Comparison of ENCODE assay signal across 15 cellular contexts in the genomic region with DNA sequence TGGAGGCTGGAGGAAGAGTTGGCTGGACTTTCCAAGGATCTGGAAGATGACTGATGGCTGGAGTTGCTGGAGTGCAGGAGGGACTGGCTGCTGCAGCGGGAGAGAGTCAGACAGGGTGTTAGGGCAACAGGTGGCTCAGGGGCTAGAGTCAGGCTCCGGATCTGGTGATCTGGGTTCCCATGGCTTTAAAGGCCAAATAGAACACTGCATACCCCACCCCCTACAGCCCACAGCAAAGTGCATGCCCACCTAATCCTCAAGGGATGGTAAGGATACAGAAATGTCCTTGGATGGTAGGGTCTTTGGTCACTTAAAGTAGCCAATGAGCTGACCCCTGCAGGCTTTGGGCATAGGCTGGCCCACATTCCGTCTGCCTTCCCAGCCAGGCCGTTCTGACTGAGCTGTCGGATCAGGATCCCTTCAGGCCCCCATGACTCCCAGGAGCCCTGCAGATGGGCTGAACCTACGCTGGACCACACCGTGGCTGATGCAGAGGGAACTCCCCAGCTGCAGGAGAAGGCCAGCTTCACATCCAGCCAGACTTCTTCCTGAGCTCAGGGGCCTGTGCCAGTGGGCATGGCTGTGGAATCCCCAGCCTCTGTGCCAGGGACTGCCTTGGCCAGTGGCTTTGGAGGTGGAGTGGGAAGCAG. TPM values are rescaled to one million over a fixed set of nuclear protein-coding genes. Genes with fewer than 3 reads are reported as not detected.
DNase-seq lines count a peak whose midpoint lies in the region; ATAC-seq, FAIRE-seq and TF ChIP-seq lines count a peak whose summit lies in the region.
"Had no signal": no experiment of that assay in that cellular context is flagged by ENCODE, and none has a peak within 500 bp of the region (broad histone marks: within the 10 kb centered on the region; RNA-seq: fewer than 3 reads in every experiment).

No MANE protein-coding gene starts in this region.

- no peak for TF ChIP-seq POLR2A in breast epithelium (IDR thresholded peaks at IDR 0.05)

- peak overlapping the region; percentile 15 for H3K27ac Mint-ChIP-seq in activated naive CD4-positive, alpha-beta T cell treated with anti-CD3 and anti-CD28 coated beads, Interleukin-2, amount 50 U/mL, for 24 hours
- H3K27ac Mint-ChIP-seq in nephron = peak overlapping the region in 2 of 3 experiments; percentile 48 to 67
- H3K27ac Mint-ChIP-seq: activated naive CD8-positive, alpha-beta T cell; stimulated activated memory B cell treated with anti-CD40 and anti-IgM and Interleukin-4, amounts not matched to agents 10 μg/mL and 1 μg/mL and 100 μg/mL, for 72 hours had no signal

- H3K4me3 ChIP-seq in breast epithelium = no peak overlapping the region

- no peaks in the 10 kb centered on the region for H3K9me3 ChIP-seq in breast epithelium

- TF ChIP-seq CTCF in breast epithelium (IDR thresholded peaks at IDR 0.05) = no peak
- TF ChIP-seq CTCF in nephron (IDR thresholded peaks at IDR 0.05; ENCODE audit: unreplicated experiment in 3 of 3) = no peak

- H3K4me3 Mint-ChIP-seq in activated naive CD4-positive, alpha-beta T cell treated with anti-CD3 and anti-CD28 coated beads, Interleukin-2, amount 50 U/mL, for 24 hours = no peak overlapping the region
- peak overlapping the region in 1 of 3 experiments; percentile 34 for H3K4me3 Mint-ChIP-seq in nephron
- H3K4me3 Mint-ChIP-seq: activated naive CD8-positive, alpha-beta T cell; stimulated activated memory B cell treated with anti-CD40 and anti-IgM and Interleukin-4, amounts not matched to agents 10 μg/mL and 1 μg/mL and 100 μg/mL, for 72 hours had no signal

- H3K27me3 ChIP-seq in breast epithelium = no peaks in the 10 kb centered on the region

- no peaks in the 10 kb centered on the region for H3K27me3 Mint-ChIP-seq in activated naive CD4-positive, alpha-beta T cell treated with anti-CD3 and anti-CD28 coated beads, Interleukin-2, amount 50 U/mL, for 24 hours
- peaks cover 19% of the 10 kb centered on the region for H3K27me3 Mint-ChIP-seq in nephron (ENCODE audit: low read depth)
- H3K27me3 Mint-ChIP-seq: activated naive CD8-positive, alpha-beta T cell; stimulated activated memory B cell treated with anti-CD40 and anti-IgM and Interleukin-4, amounts not matched to agents 10 μg/mL and 1 μg/mL and 100 μg/mL, for 72 hours had no signal

- no peaks in the 10 kb centered on the region for H3K36me3 ChIP-seq in breast epithelium

- H3K9me3 Mint-ChIP-seq in activated naive CD4-positive, alpha-beta T cell treated with anti-CD3 and anti-CD28 coated beads, Interleukin-2, amount 50 U/mL, for 24 hours = no peaks in the 10 kb centered on the region
- H3K9me3 Mint-ChIP-seq in nephron = no peaks in the 10 kb centered on the region
- H3K9me3 Mint-ChIP-seq: stimulated activated memory B cell treated with anti-CD40 and anti-IgM and Interleukin-4, amounts not matched to agents 10 μg/mL and 1 μg/mL and 100 μg/mL, for 72 hours had no signal

- peaks cover 16 to 21% of the 10 kb centered on the region in 2 donors for H3K4me1 ChIP-seq in breast epithelium

- FAIRE-seq in urothelium cell line (lab: Jason Lieb, UNC) = peak; percentile 79

- no peak for DNase-seq in activated naive CD4-positive, alpha-beta T cell (lab: John Stamatoyannopoulos, UW)
- DNase-seq in breast epithelium (ENCODE audit: low spot score in 2 of 2) = no peak
- no peak for DNase-seq in urothelium cell line (ENCODE audit: low spot score)
- no peak for DNase-seq in RKO (ENCODE audit: low spot score)
- DNase-seq in NCI-H82 (lab: John Stamatoyannopoulos, UW) = no peak
- DNase-seq: COR-L47, GF-D8, NCI-H2029 treated with DMSO at 0.1 percent for 48 hours, retina, Right ventricle myocardium superior had no signal

- H3K4me1 Mint-ChIP-seq in activated naive CD4-positive, alpha-beta T cell treated with anti-CD3 and anti-CD28 coated beads, Interleukin-2, amount 50 U/mL, for 24 hours = peaks cover 79% of the 10 kb centered on the region
- H3K4me1 Mint-ChIP-seq in nephron = peaks cover 58% of the 10 kb centered on the region

- no peaks in the 10 kb centered on the region for H3K36me3 Mint-ChIP-seq in activated naive CD4-positive, alpha-beta T cell treated with anti-CD3 and anti-CD28 coated beads, Interleukin-2, amount 50 U/mL, for 24 hours
- no peaks in the 10 kb centered on the region for H3K36me3 Mint-ChIP-seq in nephron (ENCODE audit: low read depth)
- H3K36me3 Mint-ChIP-seq: activated naive CD8-positive, alpha-beta T cell; stimulated activated memory B cell treated with anti-CD40 and anti-IgM and Interleukin-4, amounts not matched to agents 10 μg/mL and 1 μg/mL and 100 μg/mL, for 72 hours had no signal

- ATAC-seq in HG03095 (IDR thresholded peaks at IDR 0.05; ENCODE audit: unreplicated experiment) = no peak
- ATAC-seq: stimulated activated memory B cell treated with anti-CD40 and anti-IgM and Interleukin-4, amounts not matched to agents 10 μg/mL and 1 μg/mL and 100 μg/mL, for 72 hours had no signal

- H3K27ac ChIP-seq in breast epithelium = peak overlapping the region; percentile 92 to 94

- intact Hi-C loops in breast epithelium (cut with DNase I; ENCODE audit: low total_unique reads) = no loop called here

RNA-seq across cellular contexts. Expression of a gene that starts 13.9 kb away (rescaled TPM):
- total RNA-seq in breast epithelium = 10 to 100 TPM in 2 of 3 donors, not detected in 1; 30.5 to 52.2 TPM
- total RNA-seq: Right ventricle myocardium superior had no signal

RNA-seq across cellular contexts. Expression of a gene that starts 44.2 kb away (rescaled TPM):
- 100 to 1,000 TPM; 191 to 893 (median 278) TPM for total RNA-seq in breast epithelium
